29 cellular contexts compared by ENCODE assay signal in genomic region chr5:25562656-25563055, GRCh38.
"Had no signal": no experiment of that assay in that cellular context is flagged by ENCODE, and none has a peak within 500 bp of the region (broad histone marks: within the 10 kb centered on the region; RNA-seq: fewer than 3 reads in every experiment).

No MANE protein-coding gene starts in this region.

- H3K9me3 ChIP-seq: neutrophil, ovary, psoas muscle, testis, upper lobe of right lung, vagina had no signal

- H3K36me3 ChIP-seq: neutrophil, ovary, spleen, suprapubic skin, tibial artery, transverse colon, upper lobe of right lung, vagina had no signal

- H3K4me2 ChIP-seq: smooth muscle cell had no signal

- H3K27ac ChIP-seq: neutrophil, ovary, parathyroid adenoma, psoas muscle, skin epidermis, spleen, suprapubic skin, testis, tibial artery, transverse colon, upper lobe of right lung, vagina had no signal

- H3K9ac ChIP-seq: parathyroid adenoma had no signal

- H3K79me2 ChIP-seq: parathyroid adenoma had no signal

- H2AFZ ChIP-seq: parathyroid adenoma had no signal

- H3K27me3 ChIP-seq: neutrophil, ovary, spleen, suprapubic skin, testis, tibial artery, transverse colon, upper lobe of right lung, vagina had no signal

- DNase-seq: naive thymus-derived CD4-positive, alpha-beta T cell; natural killer cell; occipital lobe; ovary; posterior cingulate gyrus; psoas muscle; right cardiac atrium; spleen; stimulated activated CD4-positive, alpha-beta T cell treated with anti-CD3 and anti-CD28 coated beads, Interleukin-12 subunit alpha, Interleukin-12 subunit beta, amount 100 ng/mL, for 4 hours; stimulated activated CD4-positive, alpha-beta T cell treated with anti-CD3 and anti-CD28 coated beads, Interleukin-1b, Interleukin-23, amount 100 ng/mL, for 48 hours; stimulated activated CD4-positive, alpha-beta T cell treated with anti-CD3 and anti-CD28 coated beads, Interleukin-4, amount 100 ng/mL, for 1 hour; stimulated activated CD4-positive, alpha-beta T cell treated with anti-CD3 and anti-CD28 coated beads, Interleukin-4, amount 100 ng/mL, for 4 hours; stimulated activated CD8-positive, alpha-beta memory T cell treated with anti-CD3 and anti-CD28 coated beads, Interleukin-4, amount 100 ng/mL, for 48 hours; stimulated activated naive CD4-positive, alpha-beta T cell; stimulated activated naive CD8-positive, alpha-beta T cell treated with anti-CD3 and anti-CD28 coated beads, Interleukin-15, amount 100 ng/mL, for 72 hours; stimulated activated naive CD8-positive, alpha-beta T cell treated with anti-CD3 and anti-CD28 coated beads, Interleukin-15, Interleukin-2, amounts not matched to agents 100 U/mL and 50 U/mL, for 24 hours; substantia nigra; testis; tibial artery; transverse colon; upper lobe of right lung had no signal

- ATAC-seq: naive thymus-derived CD4-positive, alpha-beta T cell; natural killer cell; psoas muscle; right cardiac atrium; sciatic nerve; stimulated activated memory B cell treated with anti-CD40 and anti-IgM and Interleukin-4, amounts not matched to agents 10 μg/mL and 1 μg/mL and 100 μg/mL, for 72 hours; stimulated activated naive CD8-positive, alpha-beta T cell treated with anti-CD3 and anti-CD28 coated beads, Interleukin-15, amount 100 ng/mL, for 72 hours; stimulated activated naive CD8-positive, alpha-beta T cell treated with anti-CD3 and anti-CD28 coated beads, Interleukin-15, Interleukin-2, amounts not matched to agents 100 U/mL and 50 U/mL, for 24 hours; upper lobe of right lung had no signal

- H3K4me3 ChIP-seq: ovary, psoas muscle, skin epidermis, smooth muscle cell, spleen, suprapubic skin, testis, tibial artery, transverse colon, upper lobe of right lung, vagina had no signal

- H3K4me1 ChIP-seq: parathyroid adenoma, psoas muscle, spleen, suprapubic skin, testis, tibial artery, transverse colon, upper lobe of right lung, vagina had no signal
